Comparison of ENCODE assay signal across 18 cellular contexts in the genomic region with DNA sequence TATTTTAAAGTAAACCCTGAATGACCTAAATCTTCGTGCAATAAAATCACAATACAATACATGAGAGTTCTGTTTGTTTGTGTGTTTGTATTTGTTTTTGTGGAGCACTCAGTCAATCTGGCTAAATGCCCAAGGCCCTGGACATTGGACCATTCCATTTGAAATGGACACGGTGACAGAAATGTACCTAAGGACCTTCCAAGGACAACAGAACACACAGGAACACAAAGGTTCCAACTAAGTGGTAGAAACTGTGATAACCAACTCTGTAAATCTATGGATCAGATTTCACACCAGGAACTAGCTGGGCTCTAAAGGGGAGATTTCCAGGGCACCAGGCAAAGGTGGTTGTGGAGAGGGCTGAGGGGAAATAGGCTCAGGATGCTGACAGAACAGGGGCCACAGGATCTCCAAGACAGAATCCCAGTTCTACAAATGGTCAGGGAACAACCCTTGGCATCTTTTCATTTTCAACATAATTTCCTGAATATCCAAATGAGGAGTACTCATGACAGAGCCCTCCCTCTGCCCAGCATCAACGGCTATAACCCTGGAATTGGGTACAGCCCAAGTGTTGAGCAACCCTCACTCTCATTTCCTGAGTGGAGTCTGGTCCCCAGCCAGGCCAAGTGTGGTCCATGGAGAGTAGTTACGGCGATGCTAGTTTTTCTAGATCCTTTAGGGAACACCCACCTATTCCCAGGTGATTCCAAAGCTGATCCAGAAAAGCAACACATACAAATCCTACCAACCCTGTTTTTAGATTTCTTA.
A peak's percentile ranks its signal among the peaks of the same experiment; 100 is the strongest.
DNase-seq lines count a peak whose midpoint lies in the region; ATAC-seq and TF ChIP-seq lines count a peak whose summit lies in the region.
"Had no signal": no experiment of that assay in that cellular context is flagged by ENCODE, and none has a peak within 500 bp of the region (broad histone marks: within the 10 kb centered on the region; RNA-seq: fewer than 3 reads in every experiment).

No MANE protein-coding gene starts in this region.

- intact Hi-C loops in ovary (cut with DNase I): no loop called here

- no peak overlapping the region for H3K27ac ChIP-seq in ovary
- H3K27ac ChIP-seq: neutrophil had no signal

- H3K4me3 ChIP-seq in AG10803 (ENCODE audit: low read length): no peak overlapping the region
- no peak overlapping the region for H3K4me3 ChIP-seq in MG63
- H3K4me3 ChIP-seq in fibroblast of pulmonary artery (replicated peaks; ENCODE audit: low read depth, low read length): no peak overlapping the region
- H3K4me3 ChIP-seq in ovary: no peak overlapping the region

- no peak for TF ChIP-seq EP300 in ovary (IDR thresholded peaks at IDR 0.05)

- H3K9me3 ChIP-seq in MG63 (no peaks in the 10 kb centered on the region), ovary (no peaks in the 10 kb centered on the region)
- H3K9me3 ChIP-seq: neutrophil had no signal

- no peak for TF ChIP-seq POLR2A in ovary (IDR thresholded peaks at IDR 0.05)

- no peaks in the 10 kb centered on the region for H3K27me3 ChIP-seq in MG63
- no peaks in the 10 kb centered on the region for H3K27me3 ChIP-seq in ovary
- H3K27me3 ChIP-seq: neutrophil had no signal

- DNase-seq in AG10803 (ENCODE audit: low read depth) (peak; percentile 39), MG63 (peak; percentile 55), fibroblast of pulmonary artery (ENCODE audit: low read depth) (peak; percentile 60), ovary (peak in 3 of 5 donors; percentile 16 to 43 (median 42)), GM19238 (ENCODE audit: insufficient read length, low spot score) (no peak), NCI-H345 (lab: John Stamatoyannopoulos, UW) (no peak), RPMI8226 (no peak)
- DNase-seq: activated CD4-positive, alpha-beta T cell treated with anti-CD3 and anti-CD28 coated beads, Interleukin-2, amount 50 U/mL, for 4 hours; activated naive CD8-positive, alpha-beta T cell treated with anti-CD3 and anti-CD28 coated beads, Interleukin-2, amount 50 U/mL, for 24 hours; activated T-cell treated with anti-CD3 and anti-CD28 coated beads, Interleukin-2, amount 50 U/mL, for 4 hours; cortex of kidney; DMS 273 treated with DMSO at 0.1 percent for 48 hours; HCEC 1CT; NCI-H1930; NK-92 treated with Interleukin-12 subunit alpha and Interleukin-12 subunit beta, amount 100 ng/mL, for 24 hours; SIG-M5 had no signal

- ATAC-seq in HG02973 (IDR thresholded peaks at IDR 0.05; ENCODE audit: unreplicated experiment): no peak
- ATAC-seq: activated naive CD8-positive, alpha-beta T cell treated with anti-CD3 and anti-CD28 coated beads, Interleukin-2, amount 50 U/mL, for 24 hours; activated T-cell treated with anti-CD3 and anti-CD28 coated beads, Interleukin-2, amount 50 U/mL, for 4 hours had no signal

- TF ChIP-seq CTCF in AG10803 (conservative IDR thresholded peaks at IDR 0.05; ENCODE audit: low read length) (no peak), fibroblast of pulmonary artery (IDR thresholded peaks at IDR 0.05; ENCODE audit: low read length, missing control alignments) (no peak), ovary (IDR thresholded peaks at IDR 0.05) (no peak)

- H3K36me3 ChIP-seq in MG63 (no peaks in the 10 kb centered on the region), ovary (no peaks in the 10 kb centered on the region)
- H3K36me3 ChIP-seq: neutrophil had no signal

- WGBS in ovary, 3 donors: 46 to 67% (median 64%) methylated on average over 5 of the region's 5 CpGs

- peaks cover 1% of the 10 kb centered on the region for H3K4me1 ChIP-seq in ovary (ENCODE audit: insufficient read depth)

Comparison
In these comparisons a context has a peak if more than half of its experiments do, and no peak if none do; other contexts are left out.
1. DNase-seq: peak in AG10803 (single experiment), MG63 (single experiment), fibroblast of pulmonary artery (single experiment) and ovary (3 of 5); none in GM19238 (single experiment), NCI-H345 (single experiment) and RPMI8226 (single experiment).